ENCODE assay signal across 8 cellular contexts in genomic region chr14:105313381-105314286, GRCh38. TPM values are rescaled to one million over a fixed set of nuclear protein-coding genes. Genes with fewer than 3 reads are reported as not detected.
DNase-seq lines count a peak whose midpoint lies in the region; ATAC-seq, FAIRE-seq and TF ChIP-seq lines count a peak whose summit lies in the region.

No MANE protein-coding gene starts in this region.

- H3K4me3 ChIP-seq in Peyer's patch: peak overlapping the region; percentile 69 to 90 (median 87)
- peak overlapping the region; percentile 32 for H3K4me3 ChIP-seq in lower leg skin (ENCODE audit: low read depth, poor library complexity, severe bottlenecking)
- H3K4me3 ChIP-seq in thyroid gland (replicated peaks in 1 of 3): peak overlapping the region in 2 of 3 donors; percentile 50 to 66

- H3K27ac Mint-ChIP-seq in chondrocyte (ENCODE audit: unreplicated experiment): peak overlapping the region; percentile 9

- peaks cover 33% of the 10 kb centered on the region for H3K4me1 Mint-ChIP-seq in chondrocyte (ENCODE audit: low read depth)

- no peaks in the 10 kb centered on the region for H3K27me3 ChIP-seq in Peyer's patch
- no peaks in the 10 kb centered on the region for H3K27me3 ChIP-seq in thyroid gland

- intact Hi-C loops in lower leg skin (cut with DNase I; ENCODE audit: low total_unique reads) (no loop called here), thyroid gland (cut with DNase I) (loop anchor here (5.0 kb wide), 1 partner anchor 179 kb away; the partner anchor contains the start of gene TEDC1)

- peak overlapping the region; percentile 68 for H3K4me3 Mint-ChIP-seq in chondrocyte (ENCODE audit: unreplicated experiment)

- peak; percentile 46 for FAIRE-seq in GM12892 (lab: Jason Lieb, UNC)
- FAIRE-seq in H54 (lab: Jason Lieb, UNC): no peak

- no peaks in the 10 kb centered on the region for H3K27me3 Mint-ChIP-seq in chondrocyte (ENCODE audit: low read depth)

- TF ChIP-seq CTCF in Peyer's patch (IDR thresholded peaks at IDR 0.05): no peak
- no peak for TF ChIP-seq CTCF in chondrocyte (IDR thresholded peaks at IDR 0.05)
- TF ChIP-seq CTCF in lower leg skin (IDR thresholded peaks at IDR 0.05): no peak
- TF ChIP-seq CTCF in thyroid gland (IDR thresholded peaks at IDR 0.05): no peak

- no peaks in the 10 kb centered on the region for H3K9me3 Mint-ChIP-seq in chondrocyte (ENCODE audit: low read depth)

- ATAC-seq in HG02840 (IDR thresholded peaks at IDR 0.05; ENCODE audit: low FRiP score, unreplicated experiment): peak; percentile 17

- DNase-seq in GM12892 (ENCODE audit: insufficient read length) (no peak), Peyer's patch (peak; percentile 35 to 66 (median 45)), chondrocyte (ENCODE audit: low spot score) (no peak), lower leg skin (ENCODE audit: low spot score in 2 of 2) (peak; percentile 28 to 92), thyroid gland (peak; percentile 20 to 50), KBM-7 (no peak), H54 (ENCODE audit: insufficient read length, low spot score) (no peak)

- H3K36me3 ChIP-seq in Peyer's patch (no peaks in the 10 kb centered on the region), thyroid gland (no peaks in the 10 kb centered on the region)

- peaks cover 0 to 37% (median 14%) of the 10 kb centered on the region in 4 donors for H3K4me1 ChIP-seq in Peyer's patch
- H3K4me1 ChIP-seq in thyroid gland: peaks cover 16 to 33% of the 10 kb centered on the region in 2 donors

- H3K27ac ChIP-seq in Peyer's patch (peak overlapping the region; percentile 91 to 96 (median 94)), thyroid gland (peak overlapping the region; percentile 82 to 93 (median 84))

- WGBS in lower leg skin, 2 donors: 13 to 20% methylated on average over 27 to 37 of the region's 48 CpGs
- 47 to 50% methylated on average over 22 of the region's 48 CpGs for WGBS in thyroid gland, 2 donors

- TF ChIP-seq POLR2A in GM12892 (IDR thresholded peaks at IDR 0.05; ENCODE audit: low read depth, low read length): no peak
- no peak for TF ChIP-seq POLR2A in Peyer's patch (IDR thresholded peaks at IDR 0.05)
- no peak for TF ChIP-seq POLR2A in lower leg skin (IDR thresholded peaks at IDR 0.05)
- TF ChIP-seq POLR2A in thyroid gland (IDR thresholded peaks at IDR 0.05): no peak
- no peak for TF ChIP-seq POLR2A in H54 (IDR thresholded peaks at IDR 0.05; ENCODE audit: low read depth, low read length)

- in situ Hi-C loops in KBM-7 (cut with MboI; ENCODE audit: low pct_unique_long_range_greater_than_20kb, low sequenced_read_pairs): no loop called here

- no peaks in the 10 kb centered on the region for H3K36me3 Mint-ChIP-seq in chondrocyte (ENCODE audit: low read depth)

- H3K9me3 ChIP-seq in Peyer's patch (no peaks in the 10 kb centered on the region), thyroid gland (no peaks in the 10 kb centered on the region)

RNA-seq across cellular contexts. Expression of gene PACS2, which starts 0.9 kb away (rescaled TPM):
- 8.5 TPM for polyA plus RNA-seq in GM12892 (2012; ENCODE audit: missing spikeins)
- 100 to 1,000 TPM in 3 of 4 donors, 10 to 100 TPM in 1; 77.2 to 158 (median 126) TPM for total RNA-seq in Peyer's patch
- 82.6 to 89.5 TPM (median 87.1 TPM) in 3 replicates for total RNA-seq in chondrocyte
- 10 to 100 TPM; 25.9 to 75.1 (median 54.3) TPM for total RNA-seq in lower leg skin
- total RNA-seq in thyroid gland: 10 to 100 TPM; 54.6 to 85.2 (median 72.1) TPM

RNA-seq across cellular contexts. Expression of gene BRF1, which starts 12.8 kb away (rescaled TPM):
- polyA plus RNA-seq in GM12892 (2012; ENCODE audit: missing spikeins): 6.4 TPM
- total RNA-seq in Peyer's patch (100 to 1,000 TPM in 1 of 4 donors, 10 to 100 TPM in 3; 40.8 to 112 (median 90.3) TPM), chondrocyte (26.1 to 31.0 TPM (median 26.2 TPM) in 3 replicates), lower leg skin (10 to 100 TPM; 32.7 to 74.5 (median 43.0) TPM), thyroid gland (10 to 100 TPM; 44.5 to 99.6 (median 56.2) TPM)

Comparison
In these comparisons a context has a peak if more than half of its experiments do, and no peak if none do; other contexts are left out.
1. DNase-seq: peak in Peyer's patch (3 of 3), lower leg skin (2 of 2) and thyroid gland (2 of 2); none in GM12892 (single experiment), chondrocyte (single experiment), KBM-7 (single experiment) and H54 (single experiment).
2. H3K4me3 ChIP-seq: peak in every context shown above with its lines; median percentile 87 in Peyer's patch; 58 in thyroid gland; 32 in lower leg skin.